Comparison of ENCODE assay signal across 16 cellular contexts in the genomic region with DNA sequence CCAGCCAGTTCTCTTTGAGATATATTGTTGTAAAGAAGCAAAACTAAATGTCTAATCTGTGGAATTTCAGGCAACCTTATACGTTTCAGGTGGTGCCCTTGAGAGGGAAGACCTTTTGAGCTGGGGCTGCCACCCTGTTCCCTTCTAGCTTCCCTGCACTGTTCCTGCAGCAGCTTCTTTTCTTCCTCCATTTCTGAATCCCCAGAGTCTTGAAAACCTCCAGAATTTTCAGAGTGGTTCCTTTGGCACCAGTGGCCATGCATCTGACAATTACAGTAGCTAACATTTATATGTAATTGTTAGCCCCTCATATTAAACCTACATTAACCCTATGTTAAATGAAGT.
DNase-seq lines count a peak whose midpoint lies in the region; ATAC-seq, FAIRE-seq and TF ChIP-seq lines count a peak whose summit lies in the region.
"Had no signal": no experiment of that assay in that cellular context is flagged by ENCODE, and none has a peak within 500 bp of the region (broad histone marks: within the 10 kb centered on the region; RNA-seq: fewer than 3 reads in every experiment).

No MANE protein-coding gene starts in this region.

- H3K4me1 ChIP-seq in heart left ventricle (peaks cover 0 to 79% (median 49%) of the 10 kb centered on the region in 12 donors), keratinocyte (ENCODE audit: control insufficient read depth, extremely low read depth, insufficient read depth, low read length) (peaks cover 56% of the 10 kb centered on the region), uterus (peaks cover 27 to 37% of the 10 kb centered on the region in 2 donors)

- DNase-seq in heart left ventricle (no peak), left ventricle myocardium superior (no peak), keratinocyte (ENCODE audit: low read depth, low spot score) (no peak), progenitor cell of endocrine pancreas (ENCODE audit: low spot score, unreplicated experiment) (no peak), uterus (no peak)
- DNase-seq in stimulated activated naive CD8-positive, alpha-beta T cell treated with anti-CD3 and anti-CD28 coated beads, Interleukin-15, Interleukin-2, amounts not matched to agents 100 U/mL and 50 U/mL, for 24 hours = no peak
- DNase-seq: activated CD4-positive, CD25-positive, alpha-beta regulatory T cell; activated CD8-positive, alpha-beta memory T cell treated with anti-CD3 and anti-CD28 coated beads, Interleukin-2, amount 50 U/mL, for 48 hours; COR-L47; nucleus accumbens; SW 1271 had no signal

- peaks cover 1% of the 10 kb centered on the region for H3K36me3 Mint-ChIP-seq in progenitor cell of endocrine pancreas (ENCODE audit: insufficient read depth)

- H3K4me3 ChIP-seq in heart left ventricle = no peak overlapping the region
- no peak overlapping the region for H3K4me3 ChIP-seq in keratinocyte (ENCODE audit: control insufficient read depth in 2 of 3, extremely low read depth in 1 of 3, insufficient read depth in 2 of 3, low read depth in 1 of 3, low read length in 3 of 3)
- H3K4me3 ChIP-seq in uterus = no peak overlapping the region

- no peaks in the 10 kb centered on the region for H3K36me3 ChIP-seq in heart left ventricle
- H3K36me3 ChIP-seq in keratinocyte (ENCODE audit: control insufficient read depth in 2 of 2, extremely low read depth in 1 of 2, insufficient read depth in 2 of 2, low read length in 2 of 2) = no peaks in the 10 kb centered on the region
- H3K36me3 ChIP-seq in uterus = no peaks in the 10 kb centered on the region

- peaks cover 57% of the 10 kb centered on the region for H3K4me1 Mint-ChIP-seq in progenitor cell of endocrine pancreas (ENCODE audit: low read depth)

- 83 to 92% (median 87%) methylated on average over 1 of the region's 1 CpG for WGBS in heart left ventricle, 4 donors

- no peak for TF ChIP-seq CTCF in heart left ventricle (IDR thresholded peaks at IDR 0.05)
- TF ChIP-seq CTCF in keratinocyte (optimal IDR thresholded peaks at IDR 0.05 in 1 of 3, IDR thresholded peaks at IDR 0.05 in 1 of 3, conservative IDR thresholded peaks at IDR 0.05 in 1 of 3; ENCODE audit: extremely low read depth in 1 of 3, insufficient read depth in 2 of 3, low read length in 3 of 3) = no peak
- no peak for TF ChIP-seq CTCF in progenitor cell of endocrine pancreas (IDR thresholded peaks at IDR 0.05; ENCODE audit: unreplicated experiment)
- no peak for TF ChIP-seq CTCF in uterus (IDR thresholded peaks at IDR 0.05)

- dilution Hi-C loops in keratinocyte (cut with MboI; ENCODE audit: extremely low pct_ligation_motif_present, low sequenced_read_pairs) = no loop called here

- no peak overlapping the region for H2AFZ ChIP-seq in keratinocyte (ENCODE audit: control insufficient read depth, low read length)

- no peak for FAIRE-seq in keratinocyte (lab: Jason Lieb, UNC)
- FAIRE-seq: colon, islet of Langerhans had no signal

- H3K9ac ChIP-seq in keratinocyte (ENCODE audit: control insufficient read depth, extremely low read depth, insufficient read depth, low read length) = peak overlapping the region; percentile 71

- H3K9me3 ChIP-seq in heart left ventricle (peaks cover 0 to 4% (median 0%) of the 10 kb centered on the region in 12 donors), keratinocyte (ENCODE audit: control insufficient read depth, low read depth, low read length) (no peaks in the 10 kb centered on the region), uterus (no peaks in the 10 kb centered on the region)

- no peaks in the 10 kb centered on the region for H4K20me1 ChIP-seq in keratinocyte (ENCODE audit: control insufficient read depth, extremely low read depth, insufficient read depth, low read length)

- peak overlapping the region in 10 of 12 donors; percentile 11 to 74 (median 54) for H3K27ac ChIP-seq in heart left ventricle
- peak overlapping the region; percentile 95 for H3K27ac ChIP-seq in keratinocyte (ENCODE audit: control insufficient read depth, insufficient read depth, low read length)
- H3K27ac ChIP-seq in uterus = peak overlapping the region; percentile 89 to 92

- no peak for TF ChIP-seq POLR2A in heart left ventricle (IDR thresholded peaks at IDR 0.05)
- no peak for TF ChIP-seq POLR2A in uterus (IDR thresholded peaks at IDR 0.05)

- no peaks in the 10 kb centered on the region for H3K79me2 ChIP-seq in keratinocyte (ENCODE audit: control insufficient read depth, insufficient read depth, low read length)

- no peaks in the 10 kb centered on the region for H3K27me3 ChIP-seq in heart left ventricle
- no peaks in the 10 kb centered on the region for H3K27me3 ChIP-seq in keratinocyte (ENCODE audit: control insufficient read depth, extremely low read depth, insufficient read depth, low read length)
- no peaks in the 10 kb centered on the region for H3K27me3 ChIP-seq in uterus

- peaks cover 4% of the 10 kb centered on the region for H3K9me3 Mint-ChIP-seq in progenitor cell of endocrine pancreas (ENCODE audit: low read depth)

- H3K9me1 ChIP-seq in keratinocyte (ENCODE audit: control insufficient read depth, extremely low read depth, insufficient read depth, low read length) = peaks cover 2% of the 10 kb centered on the region

- no peak overlapping the region for H3K4me3 Mint-ChIP-seq in progenitor cell of endocrine pancreas (ENCODE audit: low read depth)
- H3K4me3 Mint-ChIP-seq: stimulated activated naive CD8-positive, alpha-beta T cell treated with anti-CD3 and anti-CD28 coated beads, Interleukin-15, Interleukin-2, amounts not matched to agents 100 ng/mL and 50 ng/mL, for 24 hours had no signal

- ATAC-seq in heart left ventricle = no peak
- no peak for ATAC-seq in left ventricle myocardium superior
- ATAC-seq in stimulated activated naive CD8-positive, alpha-beta T cell treated with anti-CD3 and anti-CD28 coated beads, Interleukin-15, Interleukin-2, amounts not matched to agents 100 U/mL and 50 U/mL, for 24 hours = no peak
- ATAC-seq in HG03457 (IDR thresholded peaks at IDR 0.05; ENCODE audit: unreplicated experiment) = no peak
- no peak for ATAC-seq in GM18858 (IDR thresholded peaks at IDR 0.05; ENCODE audit: unreplicated experiment)

- H3K4me2 ChIP-seq in keratinocyte (ENCODE audit: control insufficient read depth, extremely low read depth, insufficient read depth, low read depth, low read length) = no peak overlapping the region

- peak overlapping the region; percentile 100 for H3K27ac Mint-ChIP-seq in progenitor cell of endocrine pancreas
- H3K27ac Mint-ChIP-seq: stimulated activated naive CD8-positive, alpha-beta T cell treated with anti-CD3 and anti-CD28 coated beads, Interleukin-15, Interleukin-2, amounts not matched to agents 100 ng/mL and 50 ng/mL, for 24 hours had no signal

- intact Hi-C loops in heart left ventricle (cut with DNase I) (loop anchor here in 8 of 10 donors (5.0 to 10.0 kb wide), 9 partner anchors 127 to 577 kb away; a partner anchor contains a TSS), left ventricle myocardium superior (cut with micrococcal nuclease) (loop anchor here (10.0 kb wide), 2 partner anchors 277 to 577 kb away; no protein-coding TSS in a partner anchor), uterus (cut with DNase I; ENCODE audit: low total_unique reads) (no loop called here)

- H3K27me3 Mint-ChIP-seq in progenitor cell of endocrine pancreas = no peaks in the 10 kb centered on the region
- H3K27me3 Mint-ChIP-seq: stimulated activated naive CD8-positive, alpha-beta T cell treated with anti-CD3 and anti-CD28 coated beads, Interleukin-15, Interleukin-2, amounts not matched to agents 100 ng/mL and 50 ng/mL, for 24 hours had no signal
